Comparison of ENCODE assay signal across 15 cellular contexts in genomic region chr11:121478895-121479281, GRCh38. TPM values are rescaled to one million over a fixed set of nuclear protein-coding genes. Genes with fewer than 3 reads are reported as not detected.
DNase-seq lines count a peak whose midpoint lies in the region; ATAC-seq and TF ChIP-seq lines count a peak whose summit lies in the region.
"Had no signal": no experiment of that assay in that cellular context is flagged by ENCODE, and none has a peak within 500 bp of the region (broad histone marks: within the 10 kb centered on the region; RNA-seq: fewer than 3 reads in every experiment).

No MANE protein-coding gene starts in this region.

- H3K4me1 ChIP-seq in BLaER1 (peaks cover 93% of the 10 kb centered on the region), endodermal cell (ENCODE audit: control insufficient read depth, insufficient read depth, low read length) (peaks cover 10% of the 10 kb centered on the region)
- H3K4me1 ChIP-seq: right atrium auricular region had no signal

- POLR2A ChIA-PET in naive thymus-derived CD8-positive, alpha-beta T cell (lab: Charles Lee), result no interaction called here

- H3K27me3 ChIP-seq in BLaER1 (no peaks in the 10 kb centered on the region), endodermal cell (ENCODE audit: control insufficient read depth, insufficient read depth, low read length, poor library complexity, severe bottlenecking) (no peaks in the 10 kb centered on the region)
- H3K27me3 ChIP-seq: gastroesophageal sphincter, right atrium auricular region had no signal

- H3K36me3 ChIP-seq in BLaER1, result no peaks in the 10 kb centered on the region; the same call in 1 of the 2 replicates
- H3K36me3 ChIP-seq in endodermal cell (ENCODE audit: control insufficient read depth, insufficient read depth, low read length), result no peaks in the 10 kb centered on the region
- H3K36me3 ChIP-seq: right atrium auricular region had no signal

- H3K9me3 ChIP-seq in BLaER1 (no peaks in the 10 kb centered on the region), endodermal cell (ENCODE audit: control insufficient read depth, low read length) (no peaks in the 10 kb centered on the region)
- H3K9me3 ChIP-seq: gastroesophageal sphincter, right atrium auricular region had no signal

- no peaks in the 10 kb centered on the region for H3K9me3 Mint-ChIP-seq in endodermal cell
- H3K9me3 Mint-ChIP-seq in naive thymus-derived CD8-positive, alpha-beta T cell, result no peaks in the 10 kb centered on the region

- H4K20me1 ChIP-seq in BLaER1, result no peaks in the 10 kb centered on the region

- peak; percentile 76 for DNase-seq in endodermal cell
- DNase-seq in naive thymus-derived CD8-positive, alpha-beta T cell, result no peak
- no peak for DNase-seq in NCI-H1694 treated with DMSO at 0.1 percent for 48 hours (lab: John Stamatoyannopoulos, UW)
- DNase-seq in NK-92 treated with Interleukin-12 subunit alpha and Interleukin-12 subunit beta, amount 100 ng/mL, for 24 hours (lab: John Stamatoyannopoulos, UW), result no peak
- no peak for DNase-seq in GM13976 (ENCODE audit: low spot score)
- no peak for DNase-seq in retina
- DNase-seq: activated CD4-positive, CD25-positive, alpha-beta regulatory T cell; activated naive CD4-positive, alpha-beta T cell treated with anti-CD3 and anti-CD28 coated beads, Interleukin-2, amount 50 U/mL, for 16 hours; NCI-H146; stimulated activated CD4-positive, alpha-beta T cell treated with anti-CD3 and anti-CD28 coated beads, Interleukin-4, amount 100 ng/mL, for 24 hours had no signal

- H3K4me2 ChIP-seq in BLaER1, result peak overlapping the region; percentile 98

- H3K4me1 Mint-ChIP-seq in endodermal cell, result peaks cover 36% of the 10 kb centered on the region
- peaks cover 38 to 85% (median 80%) of the 10 kb centered on the region in 4 donors for H3K4me1 Mint-ChIP-seq in naive thymus-derived CD8-positive, alpha-beta T cell

- peak overlapping the region; percentile 22 for H3K4me3 Mint-ChIP-seq in endodermal cell
- H3K4me3 Mint-ChIP-seq in naive thymus-derived CD8-positive, alpha-beta T cell, result no peak overlapping the region

- peak overlapping the region; percentile 81 for H3K27ac Mint-ChIP-seq in endodermal cell
- H3K27ac Mint-ChIP-seq in naive thymus-derived CD8-positive, alpha-beta T cell, result peak overlapping the region in 6 of 10 donors; percentile 20 to 83 (median 43)

- H3K4me3 ChIP-seq in BLaER1 (peak overlapping the region; percentile 63), endodermal cell (ENCODE audit: low read length) (no peak overlapping the region)
- H3K4me3 ChIP-seq: gastroesophageal sphincter, right atrium auricular region had no signal

- WGBS in endodermal cell (ENCODE audit: insufficient coverage in 1 of 2, insufficient read length in 1 of 2), 2 experiments, result 74 to 78% methylated on average over 14 to 18 of the region's 18 CpGs

- TF ChIP-seq EP300 in Ishikawa (IDR thresholded peaks at IDR 0.05; ENCODE audit: borderline replicate concordance), result no peak

- peak overlapping the region; percentile 79 for H3K9ac ChIP-seq in BLaER1
- H3K9ac ChIP-seq in endodermal cell (ENCODE audit: extremely low read depth, low read length, poor library complexity, severe bottlenecking), result no peak overlapping the region

- peaks cover 5% of the 10 kb centered on the region for H3K36me3 Mint-ChIP-seq in endodermal cell (ENCODE audit: low read depth)
- H3K36me3 Mint-ChIP-seq in naive thymus-derived CD8-positive, alpha-beta T cell, result peaks cover 3 to 69% (median 8%) of the 10 kb centered on the region in 3 donors

- no peak for TF ChIP-seq CTCF in endodermal cell (conservative IDR thresholded peaks at IDR 0.05)
- no peak for TF ChIP-seq CTCF in GM13976 (IDR thresholded peaks at IDR 0.05; ENCODE audit: borderline replicate concordance, control extremely low read depth, extremely low read depth, insufficient read depth, missing control alignments)

- no peaks in the 10 kb centered on the region for H3K27me3 Mint-ChIP-seq in endodermal cell (ENCODE audit: insufficient read depth)
- no peaks in the 10 kb centered on the region for H3K27me3 Mint-ChIP-seq in naive thymus-derived CD8-positive, alpha-beta T cell

- peak overlapping the region; percentile 92 for H3K27ac ChIP-seq in BLaER1
- H3K27ac ChIP-seq in endodermal cell (ENCODE audit: low read depth, low read length), result peak overlapping the region; percentile 70
- H3K27ac ChIP-seq: gastroesophageal sphincter, right atrium auricular region had no signal

- in situ Hi-C loops in GM13976 (cut with MboI; ENCODE audit: low sequenced_read_pairs, unreplicated experiment), result no loop called here

- ATAC-seq in naive thymus-derived CD8-positive, alpha-beta T cell, result no peak
- ATAC-seq: gastroesophageal sphincter, HCT116 had no signal

- no peak for TF ChIP-seq RAD21 in Ishikawa (IDR thresholded peaks at IDR 0.05; ENCODE audit: low read depth)

TF ChIP-seq in Ishikawa, 13 proteins besides CTCF, POLR2A, EP300 and RAD21:
- no peak for TF ChIP-seq TCF12 (IDR thresholded peaks at IDR 0.05; ENCODE audit: low read depth)
- no peak for TF ChIP-seq CREB1 (IDR thresholded peaks at IDR 0.05; ENCODE audit: low read depth)
- TF ChIP-seq, protein P1, sequence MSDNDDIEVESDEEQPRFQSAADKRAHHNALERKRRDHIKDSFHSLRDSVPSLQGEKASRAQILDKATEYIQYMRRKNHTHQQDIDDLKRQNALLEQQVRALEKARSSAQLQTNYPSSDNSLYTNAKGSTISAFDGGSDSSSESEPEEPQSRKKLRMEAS (IDR thresholded peaks at IDR 0.05), result peak; percentile 75
- TF ChIP-seq, protein P2, sequence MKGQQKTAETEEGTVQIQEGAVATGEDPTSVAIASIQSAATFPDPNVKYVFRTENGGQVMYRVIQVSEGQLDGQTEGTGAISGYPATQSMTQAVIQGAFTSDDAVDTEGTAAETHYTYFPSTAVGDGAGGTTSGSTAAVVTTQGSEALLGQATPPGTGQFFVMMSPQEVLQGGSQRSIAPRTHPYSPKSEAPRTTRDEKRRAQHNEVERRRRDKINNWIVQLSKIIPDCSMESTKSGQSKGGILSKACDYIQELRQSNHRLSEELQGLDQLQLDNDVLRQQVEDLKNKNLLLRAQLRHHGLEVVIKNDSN (IDR thresholded peaks at IDR 0.05), result peak; percentile 41; the same call in 1 of the 2 replicates

RNA-seq across cellular contexts. Expression of gene SORL1, which starts 26.8 kb away (rescaled TPM):
- total RNA-seq in endodermal cell, result 10 to 100 TPM; 56.4 to 57.5 TPM
- polyA plus RNA-seq in endodermal cell (2013, experiment 1 of 2), result 14.7 TPM
- 15.0 TPM for polyA plus RNA-seq in endodermal cell (2013, experiment 2 of 2)
- 100 to 1,000 TPM; 414 to 419 TPM for total RNA-seq in naive thymus-derived CD8-positive, alpha-beta T cell
- polyA plus RNA-seq in naive thymus-derived CD8-positive, alpha-beta T cell, result 100 to 1,000 TPM; 157 to 230 (median 158) TPM

Comparison
In these comparisons a context has a peak if more than half of its experiments do, and no peak if none do; other contexts are left out.
1. RNA of gene SORL1, which starts 26.8 kb away (total RNA-seq): 414 to 419 TPM in naive thymus-derived CD8-positive, alpha-beta T cell; 56.4 to 57.5 TPM in endodermal cell; every median in the first group is over 4 times any median in the second.